In genomic region chr2:46306320-46306719, GRCh38 we compare ENCODE assay signal across 10 cellular contexts. TPM values are rescaled to one million over a fixed set of nuclear protein-coding genes. Genes with fewer than 3 reads are reported as not detected.
A peak's percentile ranks its signal among the peaks of the same experiment; 100 is the strongest.
DNase-seq lines count a peak whose midpoint lies in the region; ATAC-seq and TF ChIP-seq lines count a peak whose summit lies in the region.
"Had no signal": no experiment of that assay in that cellular context is flagged by ENCODE, and none has a peak within 500 bp of the region (broad histone marks: within the 10 kb centered on the region; RNA-seq: fewer than 3 reads in every experiment).

No MANE protein-coding gene starts in this region.

- intact Hi-C loops in spleen (cut with DNase I; ENCODE audit: low total_unique reads) = no loop called here

- TF ChIP-seq CTCF in spleen (IDR thresholded peaks at IDR 0.05 in 8 of 11, conservative IDR thresholded peaks at IDR 0.05 in 3 of 11) = no peak

- H3K4me3 ChIP-seq in spleen = no peak overlapping the region

- peak overlapping the region in 5 of 8 donors; percentile 25 to 56 (median 49) for H3K27ac ChIP-seq in spleen

- H3K4me1 Mint-ChIP-seq in activated T-cell treated with anti-CD3 and anti-CD28 coated beads, Interleukin-2, amount 50 U/mL, for 24 hours (ENCODE audit: low read depth) = peaks cover 31% of the 10 kb centered on the region
- H3K4me1 Mint-ChIP-seq: stimulated activated naive B cell treated with anti-CD40 and anti-IgM and Interleukin-4, amounts not matched to agents 10 μg/mL and 1 μg/mL and 100 μg/mL, for 72 hours had no signal

- H3K27me3 ChIP-seq in spleen (replicated peaks in 1 of 7) = peaks cover 0 to 9% (median 0%) of the 10 kb centered on the region in 7 donors

- ATAC-seq in HG03460 (IDR thresholded peaks at IDR 0.05; ENCODE audit: unreplicated experiment) (no peak), GM21737 (IDR thresholded peaks at IDR 0.05; ENCODE audit: unreplicated experiment) (no peak)
- ATAC-seq: stimulated activated naive B cell treated with anti-CD40 and anti-IgM and Interleukin-4, amounts not matched to agents 10 μg/mL and 1 μg/mL and 100 μg/mL, for 72 hours had no signal

- H3K9me3 ChIP-seq in spleen = no peaks in the 10 kb centered on the region

- no peak overlapping the region for H3K27ac Mint-ChIP-seq in activated T-cell treated with anti-CD3 and anti-CD28 coated beads, Interleukin-2, amount 50 U/mL, for 24 hours
- H3K27ac Mint-ChIP-seq: stimulated activated naive B cell treated with anti-CD40 and anti-IgM and Interleukin-4, amounts not matched to agents 10 μg/mL and 1 μg/mL and 100 μg/mL, for 72 hours had no signal

- no peaks in the 10 kb centered on the region for H3K36me3 Mint-ChIP-seq in activated T-cell treated with anti-CD3 and anti-CD28 coated beads, Interleukin-2, amount 50 U/mL, for 24 hours (ENCODE audit: low read depth)

- no peak overlapping the region for H3K4me3 Mint-ChIP-seq in activated T-cell treated with anti-CD3 and anti-CD28 coated beads, Interleukin-2, amount 50 U/mL, for 24 hours
- H3K4me3 Mint-ChIP-seq: stimulated activated naive B cell treated with anti-CD40 and anti-IgM and Interleukin-4, amounts not matched to agents 10 μg/mL and 1 μg/mL and 100 μg/mL, for 72 hours had no signal

- no peaks in the 10 kb centered on the region for H3K36me3 ChIP-seq in spleen

- TF ChIP-seq POLR2A in spleen (IDR thresholded peaks at IDR 0.05) = no peak

- DNase-seq in HPDE6-E6E7 (ENCODE audit: extremely low spot score) (peak; percentile 66), NCI-H774 (lab: John Stamatoyannopoulos, UW) (peak; percentile 92), glomerular visceral epithelial cell (ENCODE audit: extremely low spot score) (peak; percentile 34), spleen (no peak)
- DNase-seq in activated T-cell treated with anti-CD3 and anti-CD28 coated beads, Interleukin-2, amount 50 U/mL, for 24 hours = no peak
- DNase-seq in activated CD4-positive, alpha-beta T cell treated with anti-CD3 and anti-CD28 coated beads for 1 hour = no peak
- DNase-seq: activated gamma-delta T cell; stimulated activated naive B cell treated with anti-CD40 and anti-IgM and Interleukin-4, amounts not matched to agents 10 μg/mL and 1 μg/mL and 100 μg/mL, for 72 hours had no signal

- H3K9me3 Mint-ChIP-seq in activated T-cell treated with anti-CD3 and anti-CD28 coated beads, Interleukin-2, amount 50 U/mL, for 24 hours = no peaks in the 10 kb centered on the region

- 26 to 53% (median 34%) methylated on average over 2 of the region's 2 CpGs for WGBS in spleen, 5 donors

- H3K27me3 Mint-ChIP-seq in activated T-cell treated with anti-CD3 and anti-CD28 coated beads, Interleukin-2, amount 50 U/mL, for 24 hours = peaks cover 28% of the 10 kb centered on the region

- peaks cover 11 to 81% (median 47%) of the 10 kb centered on the region in 6 donors for H3K4me1 ChIP-seq in spleen

RNA-seq across cellular contexts. Expression of gene EPAS1, which starts 9.1 kb away (rescaled TPM):
- 100 to 1,000 TPM; 145 to 330 (median 233) TPM for total RNA-seq in spleen
- 10 to 100 TPM; 30.5 to 58.1 (median 38.5) TPM for polyA plus RNA-seq in spleen

Comparison
In these comparisons a context has a peak if more than half of its experiments do, and no peak if none do; other contexts are left out.
1. DNase-seq: peak in HPDE6-E6E7 (single experiment), NCI-H774 (single experiment) and glomerular visceral epithelial cell (single experiment); none in spleen (single experiment), activated T-cell treated with anti-CD3 and anti-CD28 coated beads, Interleukin-2, amount 50 U/mL, for 24 hours (single experiment) and activated CD4-positive, alpha-beta T cell treated with anti-CD3 and anti-CD28 coated beads for 1 hour (single experiment).